ENCODE assay signal across 19 cellular contexts in the genomic region with DNA sequence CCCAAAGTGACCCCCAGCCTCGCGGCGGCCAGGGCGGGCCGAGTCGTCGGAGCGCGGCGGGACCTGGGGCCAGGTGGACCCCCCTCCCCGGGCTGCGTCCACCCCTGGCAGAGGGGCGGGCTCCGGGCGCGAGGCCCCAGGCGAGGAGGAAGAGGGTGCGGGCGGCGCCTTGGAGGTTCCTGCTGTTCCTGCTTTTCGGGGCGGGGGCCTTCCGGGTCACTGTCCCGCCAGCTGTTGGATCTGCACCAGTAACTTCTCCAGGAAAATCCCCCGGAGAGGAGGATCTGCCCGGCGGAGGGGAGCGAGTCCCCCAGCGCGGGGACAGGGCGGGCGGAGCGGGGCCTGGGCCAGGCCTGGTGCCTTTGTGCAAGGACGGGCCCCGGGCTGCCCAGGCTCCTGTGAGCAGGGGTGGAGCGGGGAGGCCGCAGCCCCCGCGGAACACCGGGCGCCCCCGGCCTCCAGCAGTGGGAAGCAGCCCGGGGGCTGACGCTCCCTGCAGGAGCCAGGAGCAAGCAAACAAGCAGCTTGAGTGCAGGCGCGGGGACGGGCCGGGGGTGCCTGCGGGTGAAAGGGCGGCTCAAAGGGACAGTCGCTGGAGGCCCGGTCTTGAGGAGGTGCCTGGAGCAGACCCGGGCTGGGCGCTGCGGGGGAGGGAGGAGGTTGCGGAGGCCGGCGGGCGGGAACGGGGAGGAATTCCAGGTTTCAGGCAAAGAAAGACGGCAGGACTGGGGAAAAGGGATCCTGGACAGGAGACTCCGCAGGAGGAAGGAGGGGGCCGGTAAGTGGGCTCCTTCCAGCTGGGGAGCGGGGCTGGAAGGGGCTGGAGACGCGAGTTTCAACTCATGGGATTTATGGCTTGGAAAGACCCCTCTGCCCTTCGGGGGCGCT. TPM values are rescaled to one million over a fixed set of nuclear protein-coding genes. Genes with fewer than 3 reads are reported as not detected.
DNase-seq lines count a peak whose midpoint lies in the region; ATAC-seq, FAIRE-seq and TF ChIP-seq lines count a peak whose summit lies in the region.
"Had no signal": no experiment of that assay in that cellular context is flagged by ENCODE, and none has a peak within 500 bp of the region (broad histone marks: within the 10 kb centered on the region; RNA-seq: fewer than 3 reads in every experiment).

No MANE protein-coding gene starts in this region.

- CTCF ChIA-PET in A549 (lab: Yijun Ruan, JAX), result interaction anchor here (1.2 to 24.1 kb wide), 6 partner anchors 10 to 154 kb away, joined by 3 to 544 read pairs (median 6); no protein-coding TSS in a partner anchor

- 77% methylated on average over 34 of the region's 68 CpGs for WGBS in A549 (ENCODE audit: missing lambda C conversion rate)
- 25 to 32% (median 28%) methylated on average over 57 to 68 of the region's 68 CpGs for WGBS in ovary, 3 donors

- no peak for TF ChIP-seq CTCF in A549 (IDR thresholded peaks at IDR 0.05)
- TF ChIP-seq CTCF in ovary (IDR thresholded peaks at IDR 0.05), result no peak
- TF ChIP-seq CTCF in HFFc6 (IDR thresholded peaks at IDR 0.05), result no peak
- no peak for TF ChIP-seq CTCF in WERI-Rb-1 (IDR thresholded peaks at IDR 0.05; ENCODE audit: low read depth, low read length)

- DNase-seq in A549 (ENCODE audit: low read depth in 1 of 2, low spot score in 1 of 2) (no peak), ovary (peak in 3 of 5 donors; percentile 23 to 58 (median 42)), HFFc6 (no peak), WERI-Rb-1 (no peak), substantia nigra (lab: John Stamatoyannopoulos, UW) (no peak), globus pallidus (ENCODE audit: low spot score) (no peak)
- no peak for DNase-seq in activated T-helper 1 cell treated with anti-CD3 and anti-CD28 coated beads, Interleukin-12 subunit alpha, Interleukin-12 subunit beta, Interleukin-2, Interleukin-4 antibody, amounts not matched to agents 30 ng/mL and 10 ng/mL and 1 ng/mL, durations not matched to agents 14 hours and 24 hours and 36 hours (ENCODE audit: low spot score)
- DNase-seq: DMS53; effector CD4-positive, alpha-beta T cell; gastrocnemius medialis; GOT3; NCI-H1105 treated with DMSO at 0.1 percent for 48 hours; NCI-H524 had no signal

- H3K27me3 ChIP-seq in iPS-15b (ENCODE audit: control insufficient read depth, insufficient read depth, low read length) (peaks cover 14% of the 10 kb centered on the region), ovary (no peaks in the 10 kb centered on the region), WERI-Rb-1 (ENCODE audit: insufficient read depth, low read depth, severe bottlenecking) (no peaks in the 10 kb centered on the region)
- H3K27me3 ChIP-seq: gastrocnemius medialis had no signal

- H3K4me3 Mint-ChIP-seq in activated T-helper 1 cell treated with anti-CD3 and anti-CD28 coated beads, Interleukin-12 subunit alpha, Interleukin-12 subunit beta, Interleukin-2, Interleukin-4 antibody, amounts not matched to agents 30 ng/mL and 10 ng/mL and 1 ng/mL, durations not matched to agents 14 hours and 24 hours and 36 hours, result no peak overlapping the region
- no peak overlapping the region for H3K4me3 Mint-ChIP-seq in HFFc6

- no peak overlapping the region for H3K9ac ChIP-seq in iPS-15b (ENCODE audit: low read depth, low read length)

- H3K27ac Mint-ChIP-seq in activated T-helper 1 cell treated with anti-CD3 and anti-CD28 coated beads, Interleukin-12 subunit alpha, Interleukin-12 subunit beta, Interleukin-2, Interleukin-4 antibody, amounts not matched to agents 30 ng/mL and 10 ng/mL and 1 ng/mL, durations not matched to agents 14 hours and 24 hours and 36 hours, result peak overlapping the region; percentile 55
- H3K27ac Mint-ChIP-seq in HFFc6, result no peak overlapping the region

- H3K36me3 Mint-ChIP-seq in activated T-helper 1 cell treated with anti-CD3 and anti-CD28 coated beads, Interleukin-12 subunit alpha, Interleukin-12 subunit beta, Interleukin-2, Interleukin-4 antibody, amounts not matched to agents 30 ng/mL and 10 ng/mL and 1 ng/mL, durations not matched to agents 14 hours and 24 hours and 36 hours (ENCODE audit: low read depth), result no peaks in the 10 kb centered on the region
- H3K36me3 Mint-ChIP-seq in HFFc6 (ENCODE audit: low read depth), result peaks cover 15% of the 10 kb centered on the region

- H3K4me3 ChIP-seq in A549 (no peak overlapping the region), iPS-15b (ENCODE audit: low read depth, low read length) (peak overlapping the region; percentile 51), ovary (no peak overlapping the region), WERI-Rb-1 (ENCODE audit: low read depth, low read length) (no peak overlapping the region)
- H3K4me3 ChIP-seq: GM12878 had no signal

- H3K4me1 ChIP-seq in A549 (peaks cover 74% of the 10 kb centered on the region), iPS-15b (ENCODE audit: control insufficient read depth, insufficient read depth, low read length) (peaks cover 2% of the 10 kb centered on the region), ovary (ENCODE audit: insufficient read depth) (no peaks in the 10 kb centered on the region)

- TF ChIP-seq POLR2A in A549 (IDR thresholded peaks at IDR 0.05; ENCODE audit: low read length) (no peak), ovary (IDR thresholded peaks at IDR 0.05) (no peak)

- peaks cover 4% of the 10 kb centered on the region for H3K4me1 Mint-ChIP-seq in activated T-helper 1 cell treated with anti-CD3 and anti-CD28 coated beads, Interleukin-12 subunit alpha, Interleukin-12 subunit beta, Interleukin-2, Interleukin-4 antibody, amounts not matched to agents 30 ng/mL and 10 ng/mL and 1 ng/mL, durations not matched to agents 14 hours and 24 hours and 36 hours (ENCODE audit: low read depth)
- peaks cover 41% of the 10 kb centered on the region for H3K4me1 Mint-ChIP-seq in HFFc6 (ENCODE audit: low read depth)

- peak in 1 of 2 experiments; percentile 37; a peak in 3 of 6 replicates for ATAC-seq in A549
- ATAC-seq: gastrocnemius medialis, GM12878 had no signal

- peaks cover 9% of the 10 kb centered on the region for H3K27me3 Mint-ChIP-seq in activated T-helper 1 cell treated with anti-CD3 and anti-CD28 coated beads, Interleukin-12 subunit alpha, Interleukin-12 subunit beta, Interleukin-2, Interleukin-4 antibody, amounts not matched to agents 30 ng/mL and 10 ng/mL and 1 ng/mL, durations not matched to agents 14 hours and 24 hours and 36 hours (ENCODE audit: insufficient read depth)
- H3K27me3 Mint-ChIP-seq in HFFc6 (ENCODE audit: insufficient read depth), result peaks cover 2% of the 10 kb centered on the region

- H3K4me2 ChIP-seq in A549, result peak overlapping the region; percentile 8; the same call in 2 of the 3 replicates

- no peaks in the 10 kb centered on the region for H3K9me3 Mint-ChIP-seq in activated T-helper 1 cell treated with anti-CD3 and anti-CD28 coated beads, Interleukin-12 subunit alpha, Interleukin-12 subunit beta, Interleukin-2, Interleukin-4 antibody, amounts not matched to agents 30 ng/mL and 10 ng/mL and 1 ng/mL, durations not matched to agents 14 hours and 24 hours and 36 hours
- H3K9me3 Mint-ChIP-seq in HFFc6, result no peaks in the 10 kb centered on the region

- H3K27ac ChIP-seq in A549, result peak overlapping the region; percentile 78 to 95; a peak in 5 of 6 replicates
- peak overlapping the region in 1 of 2 donors; percentile 30 for H3K27ac ChIP-seq in ovary
- no peak overlapping the region; the same call in 1 of the 2 replicates for H3K27ac ChIP-seq in WERI-Rb-1
- H3K27ac ChIP-seq in substantia nigra (ENCODE audit: low read depth, low read length, poor library complexity, severe bottlenecking), result no peak overlapping the region

- POLR2A ChIA-PET in A549 (lab: Yijun Ruan, JAX), result interaction anchor here (0.6 to 0.7 kb wide), 2 partner anchors 21 to 34 kb away, joined by 3 to 4 read pairs; no protein-coding TSS in a partner anchor

- no peak for FAIRE-seq in A549 (lab: Jason Lieb, UNC)
- FAIRE-seq: GM12878, GM19239, HTR-8/SVneo had no signal

- H3K36me3 ChIP-seq in iPS-15b (ENCODE audit: control insufficient read depth, insufficient read depth, low read length) (peaks cover 4% of the 10 kb centered on the region), ovary (no peaks in the 10 kb centered on the region), WERI-Rb-1 (no peaks in the 10 kb centered on the region)

- no peak for TF ChIP-seq RAD21 in A549 (conservative IDR thresholded peaks at IDR 0.05 in 1 of 2, IDR thresholded peaks at IDR 0.05 in 1 of 2)

- H3K9me3 ChIP-seq in A549 (no peaks in the 10 kb centered on the region), iPS-15b (ENCODE audit: control insufficient read depth, insufficient read depth, low read length) (no peaks in the 10 kb centered on the region), ovary (no peaks in the 10 kb centered on the region), WERI-Rb-1 (ENCODE audit: severe bottlenecking) (no peaks in the 10 kb centered on the region)
- H3K9me3 ChIP-seq: gastrocnemius medialis had no signal

- TF ChIP-seq EP300 in A549 (IDR thresholded peaks at IDR 0.05), result no peak
- TF ChIP-seq EP300 in ovary (IDR thresholded peaks at IDR 0.05), result no peak

- intact Hi-C loops in activated T-helper 1 cell treated with anti-CD3 and anti-CD28 coated beads, Interleukin-12 subunit alpha, Interleukin-12 subunit beta, Interleukin-2, Interleukin-4 antibody, amounts not matched to agents 30 ng/mL and 10 ng/mL and 1 ng/mL, durations not matched to agents 14 hours and 24 hours and 36 hours (cut with micrococcal nuclease), result no loop called here
- intact Hi-C loops in ovary (cut with DNase I), result no loop called here

RNA-seq across cellular contexts. Expression of a gene that starts 15.5 kb away (rescaled TPM):
- polyA plus RNA-seq in A549 (2011; rRNA removed) (222 and 249 TPM in 2 replicates), A549 (2017; fragmentation: RNase III; extraction: RNeasy Plus Mini Kit Qiagen cat#74134 plus additional on column Dnase treatment) (254 to 344 TPM (median 332 TPM) in 3 replicates), ovary (10 to 100 TPM; 18.7 to 27.4 TPM)
- 330 and 432 TPM in 2 replicates for polyA plus RNA-seq in A549 (2012; cell fraction: cytosol; rRNA removed)
- 944 and 1,061 TPM in 2 replicates for polyA plus RNA-seq in A549 (2012; cell fraction: nucleus; rRNA removed)
- 229 and 304 TPM in 2 replicates for polyA minus RNA-seq in A549 (2011; rRNA and poly(A)+ RNA removed)
- 2.3 and 2.4 TPM in 2 replicates for total RNA-seq in activated T-helper 1 cell treated with anti-CD3 and anti-CD28 coated beads, Interleukin-12 subunit alpha, Interleukin-12 subunit beta, Interleukin-2, Interleukin-4 antibody, amounts not matched to agents 30 ng/mL and 10 ng/mL and 1 ng/mL, durations not matched to agents 14 hours and 24 hours and 36 hours
- 100 to 1,000 TPM in 1 of 7 donors, 10 to 100 TPM in 4, 1 to 10 TPM in 2; 7.1 to 258 (median 28.1) TPM for total RNA-seq in ovary
- 10 to 100 TPM; 44.7 to 59.6 (median 46.4) TPM for total RNA-seq in HFFc6 (2021; fragmentation: NEBNext Ultra II Directional; extraction: Animal tissue kit (Norgen Biotek cat#: 25700))

RNA-seq across cellular contexts. Expression of a gene that starts 44.2 kb away (rescaled TPM):
- polyA plus RNA-seq in A549 (2011; rRNA removed), result 0.94 and 1.5 TPM in 2 replicates
- 4.3 and 7.2 TPM in 2 replicates for polyA plus RNA-seq in A549 (2012; cell fraction: cytosol; rRNA removed)
- polyA plus RNA-seq in A549 (2012; cell fraction: nucleus; rRNA removed), result 15.2 and 17.0 TPM in 2 replicates
- polyA plus RNA-seq in A549 (2017; fragmentation: RNase III; extraction: RNeasy Plus Mini Kit Qiagen cat#74134 plus additional on column Dnase treatment), result 4.3 to 4.9 TPM (median 4.7 TPM) in 3 replicates
- polyA minus RNA-seq in A549 (2011; rRNA and poly(A)+ RNA removed), result 1.2 and 2.7 TPM in 2 replicates
- total RNA-seq in activated T-helper 1 cell treated with anti-CD3 and anti-CD28 coated beads, Interleukin-12 subunit alpha, Interleukin-12 subunit beta, Interleukin-2, Interleukin-4 antibody, amounts not matched to agents 30 ng/mL and 10 ng/mL and 1 ng/mL, durations not matched to agents 14 hours and 24 hours and 36 hours, result not detected in 2 replicates
- total RNA-seq in ovary, result 1 to 10 TPM in 3 of 7 donors, under 1 TPM in 2, not detected in 2; 0.33 to 1.2 (median 1.1) TPM
- under 1 TPM in 1 of 2 donors, not detected in 1; 0.62 TPM for polyA plus RNA-seq in ovary
- total RNA-seq in HFFc6 (2021; fragmentation: NEBNext Ultra II Directional; extraction: Animal tissue kit (Norgen Biotek cat#: 25700)), result under 1 TPM in 1 of 6 experiments, not detected in 5; 0.45 TPM
- total RNA-seq: GM12878, mononuclear cell had no signal
- polyA plus RNA-seq: GM12878 had no signal

RNA-seq across cellular contexts. Expression of a gene that starts 54.7 kb away (rescaled TPM):
- polyA plus RNA-seq in A549 (2011; rRNA removed) (not detected in 2 replicates), A549 (2017; fragmentation: RNase III; extraction: RNeasy Plus Mini Kit Qiagen cat#74134 plus additional on column Dnase treatment) (not detected in 3 replicates), ovary (not detected)
- 0.06 and 0.08 TPM in 2 replicates for polyA plus RNA-seq in A549 (2012; cell fraction: cytosol; rRNA removed)
- polyA plus RNA-seq in A549 (2012; cell fraction: nucleus; rRNA removed), result not detected in 2 replicates
- not detected in 2 replicates for polyA minus RNA-seq in A549 (2011; rRNA and poly(A)+ RNA removed)
- total RNA-seq in activated T-helper 1 cell treated with anti-CD3 and anti-CD28 coated beads, Interleukin-12 subunit alpha, Interleukin-12 subunit beta, Interleukin-2, Interleukin-4 antibody, amounts not matched to agents 30 ng/mL and 10 ng/mL and 1 ng/mL, durations not matched to agents 14 hours and 24 hours and 36 hours, result not detected in 2 replicates
- under 1 TPM in 1 of 7 donors, not detected in 6; 0.47 TPM for total RNA-seq in ovary
- total RNA-seq in HFFc6 (2021; fragmentation: NEBNext Ultra II Directional; extraction: Animal tissue kit (Norgen Biotek cat#: 25700)), result not detected
- total RNA-seq: gastrocnemius medialis, GM12878, mononuclear cell, skeletal muscle tissue had no signal
- polyA plus RNA-seq: GM12878 had no signal

Comparison
In these comparisons a context has a peak if more than half of its experiments do, and no peak if none do; other contexts are left out.
1. DNase-seq: peak in ovary (3 of 5); none in A549 (0 of 2), activated T-helper 1 cell treated with anti-CD3 and anti-CD28 coated beads, Interleukin-12 subunit alpha, Interleukin-12 subunit beta, Interleukin-2, Interleukin-4 antibody, amounts not matched to agents 30 ng/mL and 10 ng/mL and 1 ng/mL, durations not matched to agents 14 hours and 24 hours and 36 hours (single experiment), HFFc6 (single experiment), WERI-Rb-1 (single experiment), substantia nigra (0 of 49) and globus pallidus (single experiment).
2. H3K27ac ChIP-seq: peak in A549 (2 of 2); none in WERI-Rb-1 (single experiment) and substantia nigra (single experiment).